In the genomic region with DNA sequence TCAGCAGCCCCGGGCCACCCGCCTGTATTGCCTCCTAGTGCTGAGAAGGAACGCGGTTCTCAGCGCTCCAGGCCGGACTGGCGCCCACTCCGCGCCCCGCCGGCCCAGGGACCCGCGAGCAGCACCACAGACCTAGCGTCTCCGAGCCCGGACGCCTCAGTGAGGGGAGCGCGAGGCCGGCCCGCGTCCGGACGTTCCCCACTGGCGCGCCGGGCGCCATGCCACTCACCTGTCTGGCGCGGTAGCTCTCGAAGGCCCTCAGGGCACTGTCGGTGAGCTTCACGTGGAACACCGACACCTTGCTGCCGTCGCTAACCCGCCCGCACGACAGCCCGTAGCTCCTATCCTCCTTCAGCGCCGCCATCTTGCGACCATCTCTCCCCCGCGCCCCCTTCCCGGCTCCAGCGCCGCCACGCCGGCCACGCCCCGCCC, we compare ENCODE assay signal across 8 cellular contexts. TPM values are rescaled to one million over a fixed set of nuclear protein-coding genes. Genes with fewer than 3 reads are reported as not detected.
DNase-seq lines count a peak whose midpoint lies in the region; ATAC-seq and TF ChIP-seq lines count a peak whose summit lies in the region.

A gene (minus strand): TSS at position 379 of the 432 bp plus-strand sequence. CDS start 15 bp downstream, at position 364.

- in situ Hi-C loops in astrocyte of the spinal cord (cut with HindIII; ENCODE audit: low sequenced_read_pairs), result no loop called here

- peak; percentile 7 for ATAC-seq in GM18511 (IDR thresholded peaks at IDR 0.05; ENCODE audit: unreplicated experiment)
- peak; percentile 1 for ATAC-seq in HG03280 (IDR thresholded peaks at IDR 0.05; ENCODE audit: unreplicated experiment)
- ATAC-seq in left lung, result peak; percentile 1

- DNase-seq in astrocyte of the spinal cord (ENCODE audit: low read depth, low spot score), result no peak
- no peak for DNase-seq in left lung
- no peak for DNase-seq in SKM-1 (lab: John Stamatoyannopoulos, UW; ENCODE audit: unreplicated experiment)
- no peak for DNase-seq in NCI-H748 (lab: John Stamatoyannopoulos, UW; ENCODE audit: unreplicated experiment)
- no peak for DNase-seq in NCI-H2227 (lab: John Stamatoyannopoulos, UW; ENCODE audit: unreplicated experiment)

- H3K4me3 ChIP-seq in astrocyte of the spinal cord (ENCODE audit: low read depth, low read length) (peak within 1 kb of the TSS; percentile 77), left lung (peak within 1 kb of the TSS; percentile 81 to 99)

- H3K4me1 ChIP-seq in left lung, result peaks cover 17 to 41% of the 10 kb centered on the region in 2 donors

- intact Hi-C loops in left lung (cut with DNase I), result no loop called here

- no peaks in the 10 kb centered on the region for H3K36me3 ChIP-seq in left lung

- no peaks in the 10 kb centered on the region for H3K27me3 ChIP-seq in left lung

- TF ChIP-seq CTCF in astrocyte of the spinal cord (IDR thresholded peaks at IDR 0.05; ENCODE audit: low read depth, low read length) (no peak), left lung (IDR thresholded peaks at IDR 0.05) (no peak)

- no peaks in the 10 kb centered on the region for H3K9me3 ChIP-seq in left lung

- peak within 1 kb of the TSS; percentile 92 to 95 for H3K27ac ChIP-seq in left lung
- peak within 1 kb of the TSS; percentile 83 for H3K27ac ChIP-seq in temporal lobe (ENCODE audit: low read depth, low read length)

RNA-seq across cellular contexts. Expression of the gene that starts here (rescaled TPM):
- 10 to 100 TPM; 13.3 to 22.9 TPM for total RNA-seq in left lung
- 5.2 TPM for total RNA-seq in temporal lobe
